Comparison of ENCODE assay signal across 8 cellular contexts in the genomic region with DNA sequence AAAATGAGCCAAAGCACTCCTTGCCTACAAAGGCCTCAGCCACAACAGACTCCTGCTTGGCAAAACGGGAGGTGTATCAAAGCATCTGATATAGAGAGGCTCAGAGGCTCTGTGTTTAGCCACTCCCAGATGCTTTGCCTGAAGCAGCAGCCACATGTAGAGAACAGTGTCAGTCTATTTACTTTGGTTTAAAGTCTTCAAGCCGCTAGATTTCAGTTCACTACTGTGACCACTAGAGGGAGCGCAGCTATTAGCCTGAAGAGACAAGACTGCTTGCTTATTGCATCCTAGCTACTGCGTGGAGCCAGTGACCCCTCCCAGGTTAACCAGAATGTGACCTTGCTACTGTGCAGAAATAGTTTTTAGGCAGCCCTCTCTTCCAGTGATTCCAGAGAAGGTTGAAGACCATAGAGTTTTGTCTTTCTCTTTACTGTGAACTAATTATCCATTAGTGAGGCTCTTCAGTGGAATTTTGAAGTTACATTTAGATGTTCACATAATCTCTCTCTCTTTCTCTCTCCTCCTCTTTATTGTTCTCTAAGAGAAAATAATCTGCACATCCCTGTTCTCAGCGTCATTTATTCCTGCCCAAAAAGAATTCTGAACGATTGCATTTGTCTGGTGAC. TPM values are rescaled to one million over a fixed set of nuclear protein-coding genes. Genes with fewer than 3 reads are reported as not detected.
A peak's percentile ranks its signal among the peaks of the same experiment; 100 is the strongest.
DNase-seq lines count a peak whose midpoint lies in the region; ATAC-seq and TF ChIP-seq lines count a peak whose summit lies in the region.

No MANE protein-coding gene starts in this region.

- peaks cover 5% of the 10 kb centered on the region for H3K27me3 Mint-ChIP-seq in activated B cell treated with CpG ODN at 0.5 μM for 24 hours

- H3K4me1 Mint-ChIP-seq in activated B cell treated with CpG ODN at 0.5 μM for 24 hours: no peaks in the 10 kb centered on the region

- no peaks in the 10 kb centered on the region for H3K36me3 Mint-ChIP-seq in activated B cell treated with CpG ODN at 0.5 μM for 24 hours (ENCODE audit: low read depth)

- H3K27ac Mint-ChIP-seq in activated B cell treated with CpG ODN at 0.5 μM for 24 hours: no peak overlapping the region

- CTCF ChIA-PET in activated B cell treated with CpG ODN at 0.5 μM for 24 hours (lab: Charles Lee): interaction anchor here (0.8 to 3.5 kb wide), 12 partner anchors 9 to 1132 kb away, joined by 3 to 33 read pairs (median 6); no protein-coding TSS in a partner anchor

- no peak overlapping the region for H3K27ac ChIP-seq in C4-2B

- intact Hi-C loops in activated B cell treated with CpG ODN at 0.5 μM for 24 hours (cut with micrococcal nuclease): loop anchor here (1.0 to 5.0 kb wide), 3 partner anchors 192 to 1133 kb away; no protein-coding TSS in a partner anchor

- H3K4me3 Mint-ChIP-seq in activated B cell treated with CpG ODN at 0.5 μM for 24 hours: no peak overlapping the region

- TF ChIP-seq CTCF in C4-2B (conservative IDR thresholded peaks at IDR 0.05): peak; percentile 85
- TF ChIP-seq CTCF in activated B cell treated with CpG ODN at 0.5 μM for 24 hours (IDR thresholded peaks at IDR 0.05): peak; percentile 75

- DNase-seq in NCI-H2196 treated with DMSO at 0.1 percent for 48 hours (lab: John Stamatoyannopoulos, UW; ENCODE audit: unreplicated experiment) (peak; percentile 40), activated B cell treated with CpG ODN at 0.5 μM for 24 hours (no peak), kidney tubule cell (ENCODE audit: low spot score) (peak; percentile 82)
- peak; percentile 51 for DNase-seq in central memory CD4-positive, alpha-beta T cell
- peak; percentile 24 for DNase-seq in stimulated activated CD4-positive, alpha-beta T cell treated with anti-CD3 and anti-CD28 coated beads, Interleukin-4, amount 100 ng/mL, for 1 hour

- peak; percentile 95 for ATAC-seq in GM19043 (IDR thresholded peaks at IDR 0.05; ENCODE audit: low read depth, unreplicated experiment)
- peak; percentile 98 for ATAC-seq in HG03196 (IDR thresholded peaks at IDR 0.05; ENCODE audit: unreplicated experiment)
- peak; percentile 87 for ATAC-seq in activated B cell treated with CpG ODN at 0.5 μM for 24 hours (ENCODE audit: low read depth)

- POLR2A ChIA-PET in activated B cell treated with CpG ODN at 0.5 μM for 24 hours (lab: Charles Lee): no interaction called here

- no peaks in the 10 kb centered on the region for H3K9me3 Mint-ChIP-seq in activated B cell treated with CpG ODN at 0.5 μM for 24 hours

RNA-seq across cellular contexts. Expression of a gene that starts 39.3 kb away (rescaled TPM):
- total RNA-seq in activated B cell treated with CpG ODN at 0.5 μM for 24 hours: 0.04 and 0.12 TPM in 2 replicates
